ENCODE assay signal across 8 cellular contexts in the genomic region with DNA sequence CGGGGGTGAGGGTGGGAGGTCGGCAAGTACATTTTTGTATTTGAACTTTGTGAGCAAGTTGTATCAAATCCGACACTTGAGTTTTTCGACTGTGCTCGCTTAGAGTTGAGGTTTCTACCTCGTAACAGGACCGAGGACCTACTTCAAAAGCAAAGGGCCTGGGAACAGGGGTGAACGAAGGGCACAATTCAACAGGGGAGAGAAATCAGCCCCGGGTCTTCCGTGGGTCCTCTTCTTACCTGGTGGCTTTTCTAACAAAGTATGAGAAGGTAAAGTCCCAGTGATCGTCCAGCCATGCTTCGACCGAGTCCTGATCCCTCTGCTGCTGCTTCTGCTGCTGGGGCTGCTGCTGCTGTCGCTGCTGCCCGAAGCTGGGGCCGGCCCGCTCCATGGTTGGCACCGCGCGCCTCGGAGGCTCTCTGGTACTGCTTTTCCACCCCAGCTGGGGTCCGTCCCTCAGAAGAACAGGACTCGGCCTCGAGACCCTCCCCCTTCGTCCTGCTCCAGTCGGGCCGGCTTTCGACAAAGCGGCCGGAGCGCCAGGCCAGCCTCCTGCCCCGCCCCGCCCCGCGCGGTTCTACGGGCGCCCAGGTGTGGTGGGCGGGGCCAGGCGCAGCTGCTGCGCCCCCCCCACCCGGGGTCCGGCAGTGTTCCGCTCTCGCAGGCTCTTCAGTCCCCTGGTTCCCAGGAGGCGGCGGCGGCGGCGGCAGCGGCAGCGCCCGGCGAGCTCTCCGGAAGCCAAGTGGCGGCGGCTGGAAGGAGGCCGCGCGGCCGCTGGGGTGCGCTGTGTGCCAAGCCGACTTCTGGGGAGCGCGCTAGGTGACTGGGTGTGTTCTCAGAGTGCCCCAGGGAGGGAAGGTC. TPM values are rescaled to one million over a fixed set of nuclear protein-coding genes. Genes with fewer than 3 reads are reported as not detected.
DNase-seq lines count a peak whose midpoint lies in the region; ATAC-seq lines count a peak whose summit lies in the region.

TSS of gene PDE5A (minus strand) at position 524 of the 861 bp plus-strand sequence. CDS start at position 391, 133 bp downstream.

- intact Hi-C loops in CD4-positive, alpha-beta memory T cell (cut with micrococcal nuclease): loop anchor here (1.0 to 5.0 kb wide), 7 partner anchors 71 to 856 kb away; partner anchors contain the start of gene USP53

- POLR2A ChIA-PET in CD4-positive, alpha-beta memory T cell (lab: Charles Lee; ENCODE audit: partially characterized antibody): interaction anchor here (1.2 to 2.0 kb wide), 3 partner anchors 174 to 1349 kb away, joined by 3 to 7 read pairs (median 5); a partner anchor contains a TSS

- no peaks in the 10 kb centered on the region for H3K9me3 ChIP-seq in CD4-positive, alpha-beta memory T cell (ENCODE audit: control insufficient read depth in 1 of 2, low read length in 2 of 2)
- no peaks in the 10 kb centered on the region for H3K9me3 ChIP-seq in mononuclear cell (ENCODE audit: low read depth, low read length)

- H3K4me3 ChIP-seq in CD4-positive, alpha-beta memory T cell (ENCODE audit: low read length in 2 of 2): peak within 1 kb of the TSS; percentile 33 to 67
- H3K4me3 ChIP-seq in mononuclear cell (ENCODE audit: low read length): peak within 1 kb of the TSS; percentile 45

- H3K27ac ChIP-seq in CD4-positive, alpha-beta memory T cell (ENCODE audit: low read depth, low read length): peak within 1 kb of the TSS; percentile 48
- H3K27ac ChIP-seq in epithelial cell of prostate: peak within 1 kb of the TSS; percentile 73

- peaks cover 0 to 2% of the 10 kb centered on the region in 2 donors for H3K36me3 Mint-ChIP-seq in CD4-positive, alpha-beta memory T cell

- ATAC-seq in GM19468 (IDR thresholded peaks at IDR 0.05; ENCODE audit: extremely low read depth, unreplicated experiment): peak; percentile 86

- peaks cover 7 to 26% (median 16%) of the 10 kb centered on the region in 4 donors for H3K4me1 Mint-ChIP-seq in CD4-positive, alpha-beta memory T cell

- DNase-seq in CD4-positive, alpha-beta memory T cell: peak; percentile 67 to 75 (median 71)
- peak; percentile 89 for DNase-seq in HK-2 (ENCODE audit: unreplicated experiment)
- DNase-seq in NOMO-1 (lab: John Stamatoyannopoulos, UW; ENCODE audit: unreplicated experiment in 2 of 2): peak; percentile 62 to 67
- DNase-seq in activated T-cell treated with anti-CD3 and anti-CD28 coated beads for 1 hour (ENCODE audit: low read depth): peak; percentile 68
- DNase-seq in epithelial cell of prostate (ENCODE audit: low read depth, low spot score): peak; percentile 48
- DNase-seq in stimulated activated CD8-positive, alpha-beta memory T cell treated with anti-CD3 and anti-CD28 coated beads, Interleukin-4, amount 100 ng/mL, for 1 hour (ENCODE audit: low read depth in 2 of 2, low spot score in 1 of 2): peak; percentile 30 to 58

- no peaks in the 10 kb centered on the region for H3K9me3 Mint-ChIP-seq in CD4-positive, alpha-beta memory T cell

- CTCF ChIA-PET in CD4-positive, alpha-beta memory T cell (lab: Charles Lee; ENCODE audit: partially characterized antibody): interaction anchor here (0.7 to 2.6 kb wide), 38 partner anchors 8 to 943 kb away, joined by 3 to 18 read pairs (median 3); partner anchors contain the start of gene METTL14

- H3K4me3 Mint-ChIP-seq in CD4-positive, alpha-beta memory T cell: peak within 1 kb of the TSS; percentile 89 to 94 (median 92)

- H3K27me3 Mint-ChIP-seq in CD4-positive, alpha-beta memory T cell: peaks cover 4 to 7% of the 10 kb centered on the region in 2 donors

- peaks cover 4% of the 10 kb centered on the region for H3K27me3 ChIP-seq in CD4-positive, alpha-beta memory T cell (ENCODE audit: insufficient read depth, low read length)
- peaks cover 77% of the 10 kb centered on the region for H3K27me3 ChIP-seq in mononuclear cell (ENCODE audit: insufficient read depth, low read length)

- no peaks in the 10 kb centered on the region for H3K36me3 ChIP-seq in CD4-positive, alpha-beta memory T cell (ENCODE audit: insufficient read depth, low read length)

- peaks cover 16% of the 10 kb centered on the region for H3K4me1 ChIP-seq in CD4-positive, alpha-beta memory T cell (ENCODE audit: insufficient read depth, low read length)
- peaks cover 30% of the 10 kb centered on the region for H3K4me1 ChIP-seq in mononuclear cell (ENCODE audit: insufficient read depth, low read length)

- peak within 1 kb of the TSS; percentile 72 to 91 (median 85) for H3K27ac Mint-ChIP-seq in CD4-positive, alpha-beta memory T cell

RNA-seq across cellular contexts. Expression of gene PDE5A, which starts in this region (rescaled TPM):
- 1 to 10 TPM; 1.8 to 2.9 TPM for total RNA-seq in CD4-positive, alpha-beta memory T cell
- 1 to 10 TPM in 1 of 2 donors, under 1 TPM in 1; 1.00 to 7.0 TPM for polyA plus RNA-seq in CD4-positive, alpha-beta memory T cell
- total RNA-seq in mononuclear cell: 16.4 TPM

Comparison
In these comparisons a context has a peak if more than half of its experiments do, and no peak if none do; other contexts are left out.
1. Peak in every context shown above with its lines: DNase-seq, ATAC-seq, H3K4me3 ChIP-seq and H3K27ac ChIP-seq.